29 cellular contexts compared by ENCODE assay signal in genomic region chr7:142389544-142389943, GRCh38.
DNase-seq lines count a peak whose midpoint lies in the region; ATAC-seq, FAIRE-seq and TF ChIP-seq lines count a peak whose summit lies in the region.
"Had no signal": no experiment of that assay in that cellular context is flagged by ENCODE, and none has a peak within 500 bp of the region (broad histone marks: within the 10 kb centered on the region; RNA-seq: fewer than 3 reads in every experiment).

No MANE protein-coding gene starts in this region.

- no peak for TF ChIP-seq POLR2A in HepG2 (IDR thresholded peaks at IDR 0.05; ENCODE audit: insufficient read depth in 1 of 2, low read depth in 2 of 2, low read length in 2 of 2)
- no peak for TF ChIP-seq POLR2A in right lobe of liver (IDR thresholded peaks at IDR 0.05)

- 5% methylated on average over 7 of the region's 7 CpGs for WGBS in HepG2 (ENCODE audit: low lambda C conversion rate)
- WGBS in right lobe of liver (ENCODE audit: insufficient coverage, low coverage, low lambda C conversion rate, missing lambda C conversion rate): 40% methylated on average over 7 of the region's 7 CpGs

- no peak overlapping the region for H3K9ac ChIP-seq in HepG2 (ENCODE audit: insufficient read depth, low read depth, low read length)

- H3K4me2 ChIP-seq in HepG2 (ENCODE audit: low read depth, low read length): peak overlapping the region; percentile 27; the same call in 1 of the 2 replicates

- in situ Hi-C loops in HepG2 (cut with HindIII; ENCODE audit: extremely low pct_ligation_motif_present, low pct_unique_long_range_greater_than_20kb): no loop called here

- BruUV-seq in HepG2 (replicated peaks; lab: Mats Ljungman, UMichigan): no TSS peak

- no peaks in the 10 kb centered on the region for H3K9me3 ChIP-seq in HepG2 (ENCODE audit: low read length)
- H3K9me3 ChIP-seq in right lobe of liver: no peaks in the 10 kb centered on the region
- H3K9me3 ChIP-seq: BE2C, esophagus squamous epithelium, tibial nerve had no signal

- POLR2A ChIA-PET in HepG2 (lab: Yijun Ruan, JAX): no interaction called here

- H3K4me3 ChIP-seq in HepG2 (replicated peaks in 1 of 3; ENCODE audit: insufficient read depth in 1 of 3, low read depth in 2 of 3, low read length in 3 of 3) (no peak overlapping the region), right lobe of liver (no peak overlapping the region)
- H3K4me3 ChIP-seq: esophagus squamous epithelium, GM12878, tibial nerve had no signal

- CTCF ChIA-PET in HepG2 (lab: Yijun Ruan, JAX; ENCODE audit: low intra/inter-chr PET ratio, low total read pairs): no interaction called here

- DNase-seq in HepG2 (ENCODE audit: low spot score): peak; percentile 12
- DNase-seq in right lobe of liver: no peak
- peak; percentile 52 for DNase-seq in SK-N-DZ (ENCODE audit: low spot score)
- peak; percentile 77 for DNase-seq in left kidney (ENCODE audit: low read depth, low spot score)
- DNase-seq in NCI-H187 treated with DMSO at 0.1 percent for 48 hours (lab: John Stamatoyannopoulos, UW): no peak
- no peak for DNase-seq in amygdala (lab: John Stamatoyannopoulos, UW)
- DNase-seq in activated naive CD4-positive, alpha-beta T cell (lab: John Stamatoyannopoulos, UW): no peak
- DNase-seq: activated effector memory CD4-positive, alpha-beta T cell treated with Interleukin-2 at 50 U/mL for 16 hours; activated T-cell treated with anti-CD3 and anti-CD28 coated beads, Interleukin-2, amount 50 U/mL, for 1 hour; BE2C; CD8-positive, alpha-beta T cell; cerebellar nuclear complex; esophagus squamous epithelium; foreskin melanocyte; hippocampal formation; KG1; left cardiac atrium; MM.1S; NCI-H1105 treated with DMSO at 0.1 percent for 48 hours; NCI-H1930; posterior cingulate gyrus; right cardiac atrium; stimulated activated CD4-positive, alpha-beta T cell treated with anti-CD3 and anti-CD28 coated beads, Interleukin-4, amount 100 ng/mL, for 24 hours; T-helper 9 cell had no signal

- no peak for TF ChIP-seq RAD21 in HepG2 (CRISPR knock-in tag; IDR thresholded peaks at IDR 0.05)

- H3K4me1 ChIP-seq in HepG2 (ENCODE audit: insufficient read depth, low read length) (peaks cover 18% of the 10 kb centered on the region), right lobe of liver (no peaks in the 10 kb centered on the region)
- H3K4me1 ChIP-seq: BE2C had no signal

- no peak overlapping the region for H3K27ac ChIP-seq in HepG2 (ENCODE audit: extremely low read length, insufficient read depth, low read length)
- no peak overlapping the region for H3K27ac ChIP-seq in right lobe of liver
- H3K27ac ChIP-seq: esophagus squamous epithelium, tibial nerve had no signal

- H3K27me3 ChIP-seq in HepG2 (ENCODE audit: control insufficient read depth in 1 of 2, insufficient read depth in 2 of 2, low read length in 2 of 2) (no peaks in the 10 kb centered on the region; a peak in 1 of 5 replicates), right lobe of liver (no peaks in the 10 kb centered on the region)
- H3K27me3 ChIP-seq: BE2C, esophagus squamous epithelium, tibial nerve had no signal

- H3K36me3 ChIP-seq in HepG2 (replicated peaks in 1 of 2; ENCODE audit: control insufficient read depth in 1 of 2, insufficient read depth in 2 of 2, low read length in 2 of 2) (no peaks in the 10 kb centered on the region), right lobe of liver (no peaks in the 10 kb centered on the region)
- H3K36me3 ChIP-seq: BE2C, esophagus squamous epithelium, tibial nerve had no signal

- TF ChIP-seq EP300 in HepG2 (IDR thresholded peaks at IDR 0.05; ENCODE audit: low read depth in 2 of 2, low read length in 2 of 2) (no peak), HepG2 (CRISPR knock-in tag; IDR thresholded peaks at IDR 0.05; ENCODE audit: borderline replicate concordance) (no peak)

- no peak for FAIRE-seq in HepG2 (lab: Jason Lieb, UNC)
- FAIRE-seq: endometrium, GM12878, H1, RCC 7860 had no signal

- intact Hi-C loops in HepG2 (cut with micrococcal nuclease; ENCODE audit: unreplicated experiment): no loop called here
- intact Hi-C loops in right lobe of liver (cut with DNase I): no loop called here

- H4K20me1 ChIP-seq in HepG2 (ENCODE audit: insufficient read depth, low read length): no peaks in the 10 kb centered on the region

- TF ChIP-seq CTCF in HepG2 (CRISPR knock-in tag; IDR thresholded peaks at IDR 0.05): no peak
- no peak for TF ChIP-seq CTCF in right lobe of liver (IDR thresholded peaks at IDR 0.05)

- H2AFZ ChIP-seq in HepG2 (ENCODE audit: low read length): no peak overlapping the region

- ATAC-seq in HepG2 (peak; percentile 87), right lobe of liver (no peak)
- ATAC-seq: CD8-positive, alpha-beta T cell; GM12878; left cardiac atrium; right cardiac atrium had no signal

- no peaks in the 10 kb centered on the region for H3K79me2 ChIP-seq in HepG2 (ENCODE audit: insufficient read depth, low read length)

TF ChIP-seq in HepG2, 621 proteins besides CTCF, POLR2A, EP300 and RAD21 (continues in another document):
- TF ChIP-seq SRSF9 (IDR thresholded peaks at IDR 0.05; ENCODE audit: borderline replicate concordance, insufficient read depth, low read depth, low read length, poor library complexity, severe bottlenecking) (no peak), GRHL1 (CRISPR knock-in tag; conservative IDR thresholded peaks at IDR 0.05) (no peak), ZBTB37 (CRISPR knock-in tag; IDR thresholded peaks at IDR 0.05) (no peak), ZNF337 (CRISPR knock-in tag; IDR thresholded peaks at IDR 0.05; ENCODE audit: borderline replicate concordance, low read depth) (no peak), RERE (CRISPR knock-in tag; IDR thresholded peaks at IDR 0.05; ENCODE audit: low read depth) (no peak), MBNL3 (CRISPR knock-in tag; conservative IDR thresholded peaks at IDR 0.05) (no peak), RFXAP (CRISPR knock-in tag; IDR thresholded peaks at IDR 0.05; ENCODE audit: borderline replicate concordance) (no peak)

Comparison
In these comparisons a context has a peak if more than half of its experiments do, and no peak if none do; other contexts are left out.
1. DNase-seq: peak in HepG2 (single experiment), SK-N-DZ (single experiment) and left kidney (single experiment); none in right lobe of liver (0 of 3), NCI-H187 treated with DMSO at 0.1 percent for 48 hours (single experiment), amygdala (0 of 56) and activated naive CD4-positive, alpha-beta T cell (0 of 4).